In genomic region chr20:3092611-3093379, GRCh38 we compare ENCODE assay signal across 6 cellular contexts. TPM values are rescaled to one million over a fixed set of nuclear protein-coding genes. Genes with fewer than 3 reads are reported as not detected.
A peak's percentile ranks its signal among the peaks of the same experiment; 100 is the strongest.
DNase-seq lines count a peak whose midpoint lies in the region; ATAC-seq and TF ChIP-seq lines count a peak whose summit lies in the region.

No MANE protein-coding gene starts in this region.

- H3K4me3 ChIP-seq in mucosa of descending colon (no peak overlapping the region), HAP-1 (no peak overlapping the region)

- H3K9me3 ChIP-seq in mucosa of descending colon (no peaks in the 10 kb centered on the region), HAP-1 (no peaks in the 10 kb centered on the region)

- H3K4me1 ChIP-seq in mucosa of descending colon (ENCODE audit: low read depth) (no peaks in the 10 kb centered on the region), HAP-1 (no peaks in the 10 kb centered on the region)

- ATAC-seq in mucosa of descending colon (peak; percentile 13), HG02885 (IDR thresholded peaks at IDR 0.05; ENCODE audit: poor library complexity, unreplicated experiment) (no peak), HG02588 (IDR thresholded peaks at IDR 0.05; ENCODE audit: unreplicated experiment) (no peak)

- intact Hi-C loops in mucosa of descending colon (cut with DNase I, micrococcal nuclease) = no loop called here

- in situ Hi-C loops in HAP-1 (cut with MboI; ENCODE audit: low sequenced_read_pairs) = no loop called here

- DNase-seq in ELF-1 (ENCODE audit: low read depth, low spot score) = peak; percentile 45
- peak; percentile 34 for DNase-seq in activated naive CD4-positive, alpha-beta T cell treated with Interleukin-2 at 50 U/mL for 16 hours
- no peak for DNase-seq in mucosa of descending colon
- no peak for DNase-seq in HAP-1 (ENCODE audit: low spot score in 2 of 2)

- no peaks in the 10 kb centered on the region for H3K36me3 ChIP-seq in mucosa of descending colon (ENCODE audit: low read depth)
- H3K36me3 ChIP-seq in HAP-1 (replicated peaks) = no peaks in the 10 kb centered on the region

- TF ChIP-seq CTCF in mucosa of descending colon (IDR thresholded peaks at IDR 0.05) = no peak

- no peaks in the 10 kb centered on the region for H3K27me3 ChIP-seq in HAP-1 (ENCODE audit: low read depth)

RNA-seq across cellular contexts. Expression of gene AVP, which starts 8.3 kb away (rescaled TPM):
- total RNA-seq in mucosa of descending colon = not detected

RNA-seq across cellular contexts. Expression of gene OXT, which starts 21.4 kb away (rescaled TPM):
- total RNA-seq in mucosa of descending colon = under 1 TPM in 1 of 3 donors, not detected in 2; 0.66 TPM

RNA-seq across cellular contexts. Expression of gene MRPS26, which starts 46.9 kb away (rescaled TPM):
- 10 to 100 TPM; 29.6 to 47.9 (median 32.9) TPM for total RNA-seq in mucosa of descending colon

RNA-seq across cellular contexts. Expression of gene GNRH2, which starts 49.4 kb away (rescaled TPM):
- total RNA-seq in mucosa of descending colon = 1 to 10 TPM in 1 of 3 donors, not detected in 2; 1.1 TPM

Comparison
In these comparisons a context has a peak if more than half of its experiments do, and no peak if none do; other contexts are left out.
1. DNase-seq: peak in ELF-1 (single experiment) and activated naive CD4-positive, alpha-beta T cell treated with Interleukin-2 at 50 U/mL for 16 hours (single experiment); none in mucosa of descending colon (0 of 3) and HAP-1 (0 of 2).